ENCODE assay signal across 20 cellular contexts in genomic region chr7:157990878-157991250, GRCh38.
"Had no signal": no experiment of that assay in that cellular context is flagged by ENCODE, and none has a peak within 500 bp of the region (broad histone marks: within the 10 kb centered on the region; RNA-seq: fewer than 3 reads in every experiment).

No MANE protein-coding gene starts in this region.

- ATAC-seq: effector memory CD8-positive, alpha-beta T cell; heart left ventricle had no signal

- H3K27me3 ChIP-seq: colonic mucosa, dorsolateral prefrontal cortex, stomach, transverse colon, vagina had no signal

- H3K4me1 ChIP-seq: breast epithelium, colonic mucosa, heart left ventricle, stomach, transverse colon, vagina had no signal

- H3K27ac ChIP-seq: breast epithelium, colonic mucosa, dorsolateral prefrontal cortex, heart left ventricle, stomach, transverse colon, vagina had no signal

- H3K9me3 ChIP-seq: breast epithelium, colonic mucosa, transverse colon had no signal

- H3K4me3 ChIP-seq: breast epithelium, colonic mucosa, dorsolateral prefrontal cortex, heart left ventricle, lung, stomach, transverse colon, vagina had no signal

- DNase-seq: activated CD4-positive, alpha-beta memory T cell treated with anti-CD3 and anti-CD28 coated beads for 36 hours; activated CD4-positive, alpha-beta T cell treated with anti-CD3 and anti-CD28 coated beads for 48 hours; activated naive CD4-positive, alpha-beta T cell treated with Interleukin-2 at 50 U/mL for 16 hours; activated naive CD8-positive, alpha-beta T cell treated with anti-CD3 and anti-CD28 coated beads, Interleukin-2, amount 10 ng/mL, durations not matched to agents 7 days and 5 days; activated T-cell treated with anti-CD3 and anti-CD28 coated beads, Interleukin-2, amount 50 U/mL, for 48 hours; amniotic stem cell; colonic mucosa; dorsolateral prefrontal cortex; effector memory CD8-positive, alpha-beta T cell; heart left ventricle; islet precursor cell; naive B cell; occipital lobe; stimulated activated CD4-positive, alpha-beta T cell treated with anti-CD3 and anti-CD28 coated beads, Interleukin-15, amount 100 ng/mL, for 24 hours; stomach had no signal

- H3K36me3 ChIP-seq: breast epithelium, colonic mucosa, heart left ventricle, stomach, transverse colon, vagina had no signal

- FAIRE-seq: small intestine had no signal
